In the genomic region with DNA sequence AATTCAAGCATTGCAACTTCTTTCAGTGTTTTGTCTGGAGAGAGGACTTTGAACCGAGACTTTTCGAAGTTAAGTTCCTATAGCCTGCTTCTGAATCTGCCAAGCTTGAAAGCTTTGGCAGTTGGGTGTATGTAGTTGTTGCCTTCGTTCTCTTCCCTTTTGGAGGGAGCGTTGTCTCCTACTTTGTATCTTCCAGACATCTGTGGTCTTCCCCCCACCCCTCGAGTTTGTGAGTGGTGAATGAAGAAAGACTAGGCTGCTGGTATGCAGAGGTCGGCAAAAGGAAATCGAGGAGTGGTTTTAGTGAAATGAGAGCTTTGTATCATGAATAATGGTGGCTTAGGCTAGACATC, we compare ENCODE assay signal across 7 cellular contexts. TPM values are rescaled to one million over a fixed set of nuclear protein-coding genes. Genes with fewer than 3 reads are reported as not detected.
A peak's percentile ranks its signal among the peaks of the same experiment; 100 is the strongest.
DNase-seq lines count a peak whose midpoint lies in the region; ATAC-seq, FAIRE-seq and TF ChIP-seq lines count a peak whose summit lies in the region.

No MANE protein-coding gene starts in this region.

- H3K4me3 Mint-ChIP-seq in activated CD8-positive, alpha-beta T cell treated with anti-CD3 and anti-CD28 coated beads for 36 hours = peak overlapping the region; percentile 93

- DNase-seq in GDM1 (lab: John Stamatoyannopoulos, UW) (peak; percentile 36), MG63 (peak; percentile 3), frontal cortex (ENCODE audit: low spot score in 2 of 2) (peak; percentile 10 to 16), psoas muscle (no peak)
- DNase-seq in activated CD8-positive, alpha-beta T cell treated with anti-CD3 and anti-CD28 coated beads for 36 hours = peak; percentile 49

- H3K36me3 ChIP-seq in MG63 (no peaks in the 10 kb centered on the region), psoas muscle (ENCODE audit: insufficient read depth in 1 of 2, low read depth in 1 of 2) (no peaks in the 10 kb centered on the region)

- CTCF ChIA-PET in activated CD8-positive, alpha-beta T cell treated with anti-CD3 and anti-CD28 coated beads for 36 hours (lab: Charles Lee) = interaction anchor here (1.5 kb wide), 1 partner anchor 29 kb away, joined by 5 read pairs; no protein-coding TSS in a partner anchor

- H3K4me3 ChIP-seq in MG63 = peak overlapping the region; percentile 60
- H3K4me3 ChIP-seq in psoas muscle = peak overlapping the region; percentile 97

- H3K27ac Mint-ChIP-seq in activated CD8-positive, alpha-beta T cell treated with anti-CD3 and anti-CD28 coated beads for 36 hours = peak overlapping the region; percentile 85

- TF ChIP-seq CTCF in activated CD8-positive, alpha-beta T cell treated with anti-CD3 and anti-CD28 coated beads for 36 hours (IDR thresholded peaks at IDR 0.05) = no peak
- no peak for TF ChIP-seq CTCF in psoas muscle (IDR thresholded peaks at IDR 0.05)

- H3K27ac ChIP-seq in psoas muscle = peak overlapping the region; percentile 98

- peaks cover 43% of the 10 kb centered on the region for H3K4me1 Mint-ChIP-seq in activated CD8-positive, alpha-beta T cell treated with anti-CD3 and anti-CD28 coated beads for 36 hours (ENCODE audit: low read depth)

- WGBS in psoas muscle, 3 donors = 0 to 3% (median 1%) methylated on average over 7 of the region's 7 CpGs

- no peak for FAIRE-seq in frontal cortex (lab: Jason Lieb, UNC)

- H3K27me3 ChIP-seq in MG63 = no peaks in the 10 kb centered on the region
- H3K27me3 ChIP-seq in psoas muscle (ENCODE audit: insufficient read depth in 3 of 3, low read length in 2 of 3) = no peaks in the 10 kb centered on the region

- peaks cover 47% of the 10 kb centered on the region for H3K4me1 ChIP-seq in psoas muscle

- ATAC-seq in activated CD8-positive, alpha-beta T cell treated with anti-CD3 and anti-CD28 coated beads for 36 hours = peak; percentile 8
- ATAC-seq in psoas muscle = no peak
- no peak for ATAC-seq in HG03378 (IDR thresholded peaks at IDR 0.05; ENCODE audit: unreplicated experiment)
- ATAC-seq in GM21447 (IDR thresholded peaks at IDR 0.05; ENCODE audit: unreplicated experiment) = no peak

- intact Hi-C loops in activated CD8-positive, alpha-beta T cell treated with anti-CD3 and anti-CD28 coated beads for 36 hours (cut with micrococcal nuclease) = no loop called here
- intact Hi-C loops in psoas muscle (cut with DNase I) = loop anchor here in 1 of 2 donors (5.0 to 10.0 kb wide), 4 partner anchors 226 to 876 kb away; no protein-coding TSS in a partner anchor

- H3K27me3 Mint-ChIP-seq in activated CD8-positive, alpha-beta T cell treated with anti-CD3 and anti-CD28 coated beads for 36 hours = peaks cover 8% of the 10 kb centered on the region

- H3K9me3 ChIP-seq in MG63 (no peaks in the 10 kb centered on the region), psoas muscle (no peaks in the 10 kb centered on the region)

- peaks cover 16% of the 10 kb centered on the region for H3K36me3 Mint-ChIP-seq in activated CD8-positive, alpha-beta T cell treated with anti-CD3 and anti-CD28 coated beads for 36 hours (ENCODE audit: low read depth)

- POLR2A ChIA-PET in activated CD8-positive, alpha-beta T cell treated with anti-CD3 and anti-CD28 coated beads for 36 hours (lab: Charles Lee) = interaction anchor here (0.6 to 5.0 kb wide), 5 partner anchors 10 to 1794 kb away, joined by 4 to 60 read pairs (median 14); a partner anchor contains a TSS

- H3K9me3 Mint-ChIP-seq in activated CD8-positive, alpha-beta T cell treated with anti-CD3 and anti-CD28 coated beads for 36 hours = no peaks in the 10 kb centered on the region

RNA-seq across cellular contexts. Expression of a gene that starts 1.3 kb away (rescaled TPM):
- total RNA-seq in MG63 (2014; rRNA removed; shearing (Covaris generic); ENCODE audit: low replicate concordance) = 129 and 147 TPM in 2 replicates
- total RNA-seq in activated CD8-positive, alpha-beta T cell treated with anti-CD3 and anti-CD28 coated beads for 36 hours = 100 to 1,000 TPM in 1 of 2 experiments, 10 to 100 TPM in 1; 99.9 to 104 TPM
- total RNA-seq in frontal cortex (962 TPM), psoas muscle (100 to 1,000 TPM in 3 of 4 donors, 10 to 100 TPM in 1; 93.8 to 128 (median 113) TPM)
- 10 to 100 TPM; 32.1 to 78.8 (median 62.6) TPM for polyA plus RNA-seq in psoas muscle

Comparison
In these comparisons a context has a peak if more than half of its experiments do, and no peak if none do; other contexts are left out.
1. DNase-seq: peak in GDM1 (single experiment), MG63 (single experiment), activated CD8-positive, alpha-beta T cell treated with anti-CD3 and anti-CD28 coated beads for 36 hours (single experiment) and frontal cortex (2 of 2); none in psoas muscle (0 of 2).